8 cellular contexts compared by ENCODE assay signal in the genomic region with DNA sequence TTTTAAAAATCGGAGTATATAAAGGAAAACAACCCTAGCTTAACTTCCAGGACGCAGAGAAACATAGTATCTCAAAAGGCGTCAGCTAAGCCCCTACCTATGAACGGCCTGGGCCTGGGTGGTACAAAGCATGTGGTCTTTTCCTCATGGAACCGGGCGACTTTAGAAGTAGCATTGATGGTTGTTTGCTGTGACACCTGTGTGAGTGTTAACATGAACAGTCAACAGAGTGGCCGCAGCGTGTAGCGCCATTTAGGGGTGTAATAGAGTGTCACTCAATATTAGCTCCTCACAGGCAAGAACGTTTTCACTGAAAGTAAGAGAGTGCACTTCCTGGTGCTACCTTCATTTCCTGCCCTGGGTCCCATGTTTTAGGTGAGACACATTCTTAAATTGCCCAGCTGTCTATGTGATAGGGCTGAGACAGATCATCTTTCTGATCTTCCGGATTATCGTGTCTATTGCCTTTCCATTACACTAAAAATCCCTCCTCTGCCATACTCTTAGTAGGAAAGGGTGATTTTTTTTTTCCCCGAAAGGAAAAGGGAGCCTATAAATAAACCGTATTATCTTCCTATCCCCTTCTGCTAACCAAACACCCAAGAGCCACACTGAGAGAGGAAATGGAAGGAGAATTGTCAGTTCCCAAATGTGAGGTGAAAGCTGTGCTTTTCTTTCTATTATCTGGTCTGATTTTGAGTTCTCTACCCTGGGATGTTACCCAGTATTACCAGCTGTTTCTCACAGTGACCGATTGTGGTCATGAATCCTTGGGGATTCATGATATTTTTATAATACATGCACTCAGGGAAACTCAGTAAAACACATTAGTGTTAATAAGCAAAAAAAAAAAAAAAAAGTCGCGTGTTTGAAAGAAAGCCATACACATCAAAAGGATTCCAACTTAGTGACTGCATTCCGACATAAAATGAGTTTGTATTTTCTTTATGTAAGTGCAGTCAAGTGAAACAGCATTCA. TPM values are rescaled to one million over a fixed set of nuclear protein-coding genes. Genes with fewer than 3 reads are reported as not detected.
A peak's percentile ranks its signal among the peaks of the same experiment; 100 is the strongest.
DNase-seq lines count a peak whose midpoint lies in the region; ATAC-seq and TF ChIP-seq lines count a peak whose summit lies in the region.

No MANE protein-coding gene starts in this region.

- TF ChIP-seq CTCF in heart right ventricle (IDR thresholded peaks at IDR 0.05) (no peak), esophagus squamous epithelium (IDR thresholded peaks at IDR 0.05) (no peak), ovary (IDR thresholded peaks at IDR 0.05) (no peak), vagina (IDR thresholded peaks at IDR 0.05) (no peak)

- intact Hi-C loops in heart right ventricle (cut with DNase I) (no loop called here), cardiac septum (cut with DNase I) (no loop called here), esophagus squamous epithelium (cut with DNase I) (no loop called here), ovary (cut with DNase I) (no loop called here), vagina (cut with DNase I) (no loop called here)

- H3K4me3 ChIP-seq in heart right ventricle (peak overlapping the region; percentile 73 to 98 (median 88)), esophagus squamous epithelium (peak overlapping the region; percentile 71 to 98 (median 82)), ovary (peak overlapping the region; percentile 79), vagina (peak overlapping the region; percentile 65 to 82)

- no peak for TF ChIP-seq POLR2A in esophagus squamous epithelium (IDR thresholded peaks at IDR 0.05)
- no peak for TF ChIP-seq POLR2A in ovary (IDR thresholded peaks at IDR 0.05)
- TF ChIP-seq POLR2A in vagina (IDR thresholded peaks at IDR 0.05), result no peak

- H3K9me3 ChIP-seq in heart right ventricle (no peaks in the 10 kb centered on the region), esophagus squamous epithelium (no peaks in the 10 kb centered on the region), ovary (no peaks in the 10 kb centered on the region), vagina (no peaks in the 10 kb centered on the region)

- H3K27ac ChIP-seq in heart right ventricle, result peak overlapping the region in 8 of 10 donors; percentile 92 to 98 (median 94)
- peak overlapping the region; percentile 88 to 98 (median 92) for H3K27ac ChIP-seq in esophagus squamous epithelium
- H3K27ac ChIP-seq in ovary, result peak overlapping the region in 1 of 2 donors; percentile 89
- peak overlapping the region; percentile 85 for H3K27ac ChIP-seq in vagina

- ATAC-seq in heart right ventricle (peak in 3 of 8 donors; percentile 4 to 9 (median 6)), HG03280 (IDR thresholded peaks at IDR 0.05; ENCODE audit: unreplicated experiment) (peak; percentile 30)

- peaks cover 3 to 50% (median 38%) of the 10 kb centered on the region in 9 donors for H3K4me1 ChIP-seq in heart right ventricle
- H3K4me1 ChIP-seq in esophagus squamous epithelium, result peaks cover 7 to 50% (median 18%) of the 10 kb centered on the region in 3 donors
- H3K4me1 ChIP-seq in ovary (ENCODE audit: insufficient read depth), result peaks cover 8% of the 10 kb centered on the region
- peaks cover 33% of the 10 kb centered on the region for H3K4me1 ChIP-seq in vagina

- no peak for TF ChIP-seq EP300 in ovary (IDR thresholded peaks at IDR 0.05)

- no peak for DNase-seq in heart right ventricle
- DNase-seq in cardiac septum (ENCODE audit: low spot score), result no peak
- DNase-seq in NCI-H748 (lab: John Stamatoyannopoulos, UW; ENCODE audit: unreplicated experiment), result peak; percentile 73
- peak; percentile 79 for DNase-seq in activated CD8-positive, alpha-beta memory T cell treated with anti-CD3 and anti-CD28 coated beads, Interleukin-2, amount 50 U/mL, for 48 hours
- no peak for DNase-seq in esophagus squamous epithelium (lab: John Stamatoyannopoulos, UW)
- DNase-seq in ovary, result no peak
- no peak for DNase-seq in vagina (ENCODE audit: extremely low spot score in 2 of 2)

- WGBS in heart right ventricle, 2 donors, result 5 to 6% methylated on average over 18 of the region's 18 CpGs
- WGBS in esophagus squamous epithelium, 2 donors, result 7 to 10% methylated on average over 17 to 18 of the region's 18 CpGs
- WGBS in ovary, 3 donors, result 10 to 14% (median 13%) methylated on average over 18 of the region's 18 CpGs

- H3K36me3 ChIP-seq in heart right ventricle (peaks cover 0 to 13% (median 0%) of the 10 kb centered on the region in 9 donors), esophagus squamous epithelium (peaks cover 0 to 11% (median 0%) of the 10 kb centered on the region in 3 donors), ovary (no peaks in the 10 kb centered on the region), vagina (no peaks in the 10 kb centered on the region)

- H3K27me3 ChIP-seq in heart right ventricle (no peaks in the 10 kb centered on the region), esophagus squamous epithelium (no peaks in the 10 kb centered on the region), ovary (no peaks in the 10 kb centered on the region), vagina (no peaks in the 10 kb centered on the region)

RNA-seq across cellular contexts. Expression of a gene that starts 1.4 kb away (rescaled TPM):
- 10 to 100 TPM; 54.2 to 74.1 (median 62.1) TPM for total RNA-seq in heart right ventricle
- 10 to 100 TPM; 15.4 to 56.2 TPM for polyA plus RNA-seq in heart right ventricle
- total RNA-seq in cardiac septum, result 67.1 TPM
- total RNA-seq in esophagus squamous epithelium, result 10 to 100 TPM; 45.8 to 66.1 (median 56.5) TPM
- total RNA-seq in ovary, result 10 to 100 TPM; 23.8 to 89.2 (median 71.0) TPM
- 100 to 1,000 TPM in 1 of 2 donors, 10 to 100 TPM in 1; 41.7 to 132 TPM for polyA plus RNA-seq in ovary
- 18.2 TPM for total RNA-seq in vagina

Comparison
In these comparisons a context has a peak if more than half of its experiments do, and no peak if none do; other contexts are left out.
1. DNase-seq: peak in NCI-H748 (single experiment) and activated CD8-positive, alpha-beta memory T cell treated with anti-CD3 and anti-CD28 coated beads, Interleukin-2, amount 50 U/mL, for 48 hours (single experiment); none in heart right ventricle (0 of 2), cardiac septum (single experiment), esophagus squamous epithelium (single experiment), ovary (0 of 5) and vagina (0 of 2).
2. Peak in every context shown above with its lines, with median percentiles within 50 percentile points of each other: H3K4me3 ChIP-seq.